ENCODE assay signal across 1 cellular context in the genomic region with DNA sequence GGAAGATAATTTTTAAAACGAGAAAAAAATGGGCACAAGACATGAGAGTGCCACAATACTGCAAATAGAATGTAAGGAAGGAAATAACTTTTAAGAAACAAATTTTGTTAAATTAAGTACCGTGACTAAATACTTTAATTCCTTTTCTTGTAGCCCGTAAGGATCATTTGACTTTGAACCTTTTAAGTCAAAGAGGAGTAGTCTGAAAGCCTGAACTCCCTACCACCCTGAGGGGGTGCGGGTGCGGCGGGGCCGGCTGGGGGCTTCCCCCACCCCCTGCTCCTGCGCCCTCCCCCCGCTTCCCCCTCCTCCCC.
TF ChIP-seq lines count a peak whose summit lies in the region.

No MANE protein-coding gene starts in this region.

TF ChIP-seq in SK-N-SH treated with all-trans-retinoic acid at 6 μM for 48 hours, 23 proteins besides CTCF, POLR2A, EP300 and RAD21 (continued from another document):
- TF ChIP-seq ESRRG (CRISPR knock-in tag; IDR thresholded peaks at IDR 0.05), result no peak
- TF ChIP-seq, protein P1, sequence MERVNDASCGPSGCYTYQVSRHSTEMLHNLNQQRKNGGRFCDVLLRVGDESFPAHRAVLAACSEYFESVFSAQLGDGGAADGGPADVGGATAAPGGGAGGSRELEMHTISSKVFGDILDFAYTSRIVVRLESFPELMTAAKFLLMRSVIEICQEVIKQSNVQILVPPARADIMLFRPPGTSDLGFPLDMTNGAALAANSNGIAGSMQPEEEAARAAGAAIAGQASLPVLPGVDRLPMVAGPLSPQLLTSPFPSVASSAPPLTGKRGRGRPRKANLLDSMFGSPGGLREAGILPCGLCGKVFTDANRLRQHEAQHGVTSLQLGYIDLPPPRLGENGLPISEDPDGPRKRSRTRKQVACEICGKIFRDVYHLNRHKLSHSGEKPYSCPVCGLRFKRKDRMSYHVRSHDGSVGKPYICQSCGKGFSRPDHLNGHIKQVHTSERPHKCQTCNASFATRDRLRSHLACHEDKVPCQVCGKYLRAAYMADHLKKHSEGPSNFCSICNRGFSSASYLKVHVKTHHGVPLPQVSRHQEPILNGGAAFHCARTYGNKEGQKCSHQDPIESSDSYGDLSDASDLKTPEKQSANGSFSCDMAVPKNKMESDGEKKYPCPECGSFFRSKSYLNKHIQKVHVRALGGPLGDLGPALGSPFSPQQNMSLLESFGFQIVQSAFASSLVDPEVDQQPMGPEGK (CRISPR knock-in tag; IDR thresholded peaks at IDR 0.05; ENCODE audit: borderline replicate concordance), result no peak
